ENCODE assay signal across 6 cellular contexts in genomic region chr19:54137913-54138776, GRCh38. TPM values are rescaled to one million over a fixed set of nuclear protein-coding genes. Genes with fewer than 3 reads are reported as not detected.
DNase-seq lines count a peak whose midpoint lies in the region; ATAC-seq and TF ChIP-seq lines count a peak whose summit lies in the region.

No MANE protein-coding gene starts in this region.

- no peaks in the 10 kb centered on the region for H3K9me3 Mint-ChIP-seq in central memory CD8-positive, alpha-beta T cell
- no peaks in the 10 kb centered on the region for H3K9me3 Mint-ChIP-seq in osteocyte (ENCODE audit: unreplicated experiment)

- peaks cover 54% of the 10 kb centered on the region for H3K4me1 Mint-ChIP-seq in central memory CD8-positive, alpha-beta T cell
- peaks cover 32% of the 10 kb centered on the region for H3K4me1 Mint-ChIP-seq in osteocyte (ENCODE audit: unreplicated experiment)

- peak overlapping the region; percentile 94 for H3K4me3 Mint-ChIP-seq in central memory CD8-positive, alpha-beta T cell
- peak overlapping the region; percentile 84 for H3K4me3 Mint-ChIP-seq in osteocyte (ENCODE audit: unreplicated experiment)

- no peak for ATAC-seq in central memory CD8-positive, alpha-beta T cell (replicated peaks; ENCODE audit: extremely low read depth, poor library complexity, severe bottlenecking)
- no peak for ATAC-seq in HG02610 (IDR thresholded peaks at IDR 0.05; ENCODE audit: unreplicated experiment)

- H3K36me3 Mint-ChIP-seq in central memory CD8-positive, alpha-beta T cell (ENCODE audit: insufficient read depth), result peaks cover 34% of the 10 kb centered on the region
- H3K36me3 Mint-ChIP-seq in osteocyte (ENCODE audit: unreplicated experiment), result no peaks in the 10 kb centered on the region

- peak overlapping the region; percentile 97 for H3K27ac Mint-ChIP-seq in central memory CD8-positive, alpha-beta T cell (ENCODE audit: low read depth)
- peak overlapping the region; percentile 84 for H3K27ac Mint-ChIP-seq in osteocyte (ENCODE audit: unreplicated experiment)

- H3K27me3 Mint-ChIP-seq in central memory CD8-positive, alpha-beta T cell, result no peaks in the 10 kb centered on the region
- H3K27me3 Mint-ChIP-seq in osteocyte (ENCODE audit: unreplicated experiment), result peaks cover 5% of the 10 kb centered on the region

- peak; percentile 76 for DNase-seq in activated effector memory CD4-positive, alpha-beta T cell treated with anti-CD3 and anti-CD28 coated beads, Interleukin-2, amount 50 U/mL, for 16 hours
- no peak for DNase-seq in activated effector memory CD4-positive, alpha-beta T cell treated with Interleukin-2 at 50 U/mL for 16 hours
- peak; percentile 27 to 30 for DNase-seq in central memory CD8-positive, alpha-beta T cell (ENCODE audit: low spot score in 2 of 2)
- DNase-seq in osteocyte (ENCODE audit: extremely low spot score, unreplicated experiment), result no peak
- no peak for DNase-seq in amniotic stem cell (lab: John Stamatoyannopoulos, UW)

- peak; percentile 30 for TF ChIP-seq CTCF in osteocyte (IDR thresholded peaks at IDR 0.05)

RNA-seq across cellular contexts. Expression of gene CNOT3, which starts 0.6 kb away (rescaled TPM):
- 47.1 and 50.5 TPM in 2 replicates for total RNA-seq in osteocyte

RNA-seq across cellular contexts. Expression of gene LENG1, which starts 21.4 kb away (rescaled TPM):
- 5.6 and 7.1 TPM in 2 replicates for total RNA-seq in osteocyte

RNA-seq across cellular contexts. Expression of gene PRPF31, which starts 22.6 kb away (rescaled TPM):
- 68.4 and 68.9 TPM in 2 replicates for total RNA-seq in osteocyte

RNA-seq across cellular contexts. Expression of gene TFPT, which starts 22.7 kb away (rescaled TPM):
- total RNA-seq in osteocyte, result 28.1 and 29.4 TPM in 2 replicates

RNA-seq across cellular contexts. Expression of gene TMC4, which starts 34.8 kb away (rescaled TPM):
- total RNA-seq in osteocyte, result 2.0 and 2.7 TPM in 2 replicates

Comparison
In these comparisons a context has a peak if more than half of its experiments do, and no peak if none do; other contexts are left out.
1. DNase-seq: peak in activated effector memory CD4-positive, alpha-beta T cell treated with anti-CD3 and anti-CD28 coated beads, Interleukin-2, amount 50 U/mL, for 16 hours (single experiment) and central memory CD8-positive, alpha-beta T cell (2 of 2); none in activated effector memory CD4-positive, alpha-beta T cell treated with Interleukin-2 at 50 U/mL for 16 hours (single experiment), osteocyte (single experiment) and amniotic stem cell (single experiment).